1 cellular context compared by ENCODE assay signal in the genomic region with DNA sequence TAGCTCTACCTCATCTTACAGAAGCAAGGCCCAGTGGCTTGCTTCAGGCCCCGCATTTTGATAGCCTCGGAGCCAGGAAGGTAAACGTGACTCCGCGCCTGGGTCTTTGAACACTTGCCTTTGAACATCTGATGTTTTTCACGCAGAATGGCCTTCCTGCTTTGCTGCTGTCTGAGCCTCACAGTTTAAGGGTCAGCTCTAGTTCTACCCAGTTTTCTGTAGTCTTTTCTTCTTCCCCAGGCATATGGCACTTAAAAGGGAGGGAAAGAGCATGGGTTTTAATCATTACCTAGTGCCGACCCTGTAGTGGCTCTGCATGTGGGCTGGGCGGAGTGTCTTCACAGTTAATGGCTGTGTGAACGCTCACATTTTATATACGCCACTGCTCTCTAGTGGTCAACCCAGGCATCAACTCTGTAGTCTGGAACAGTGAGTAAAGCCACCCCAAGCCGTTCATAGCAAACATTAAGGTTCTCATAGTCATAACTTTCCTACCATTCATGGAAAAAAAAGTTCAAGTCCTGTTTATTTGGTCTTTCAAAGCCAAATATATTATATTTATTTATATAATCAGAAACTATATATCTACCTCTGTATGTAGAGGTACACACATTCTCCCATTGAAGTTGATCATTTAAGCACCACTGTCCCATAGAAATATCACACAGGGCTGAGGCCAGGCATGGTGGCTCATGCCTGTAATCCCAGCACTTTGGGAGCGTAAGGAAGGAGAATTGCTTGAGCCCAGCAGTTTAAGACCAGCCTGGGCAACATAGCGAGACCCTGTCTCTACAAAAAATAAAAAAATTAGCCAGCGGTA.
TF ChIP-seq lines count a peak whose summit lies in the region.

No MANE protein-coding gene starts in this region.

TF ChIP-seq in GM12878, 131 proteins besides CTCF, POLR2A, EP300 and RAD21 (continued from another document):
- no peak for TF ChIP-seq SUPT20H (IDR thresholded peaks at IDR 0.05; ENCODE audit: borderline replicate concordance, control insufficient read depth, low read depth, low read length)
- no peak for TF ChIP-seq CHD2 (IDR thresholded peaks at IDR 0.05; ENCODE audit: borderline replicate concordance, low read depth, low read length)
- TF ChIP-seq ZNF384 (IDR thresholded peaks at IDR 0.05; ENCODE audit: borderline replicate concordance, low read depth, low read length) = no peak
- no peak for TF ChIP-seq SIX5 (IDR thresholded peaks at IDR 0.05; ENCODE audit: low read depth, low read length, severe bottlenecking)
- TF ChIP-seq, protein P1, sequence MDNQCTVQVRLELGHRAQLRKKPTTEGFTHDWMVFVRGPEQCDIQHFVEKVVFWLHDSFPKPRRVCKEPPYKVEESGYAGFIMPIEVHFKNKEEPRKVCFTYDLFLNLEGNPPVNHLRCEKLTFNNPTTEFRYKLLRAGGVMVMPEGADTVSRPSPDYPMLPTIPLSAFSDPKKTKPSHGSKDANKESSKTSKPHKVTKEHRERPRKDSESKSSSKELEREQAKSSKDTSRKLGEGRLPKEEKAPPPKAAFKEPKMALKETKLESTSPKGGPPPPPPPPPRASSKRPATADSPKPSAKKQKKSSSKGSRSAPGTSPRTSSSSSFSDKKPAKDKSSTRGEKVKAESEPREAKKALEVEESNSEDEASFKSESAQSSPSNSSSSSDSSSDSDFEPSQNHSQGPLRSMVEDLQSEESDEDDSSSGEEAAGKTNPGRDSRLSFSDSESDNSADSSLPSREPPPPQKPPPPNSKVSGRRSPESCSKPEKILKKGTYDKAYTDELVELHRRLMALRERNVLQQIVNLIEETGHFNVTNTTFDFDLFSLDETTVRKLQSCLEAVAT (IDR thresholded peaks at IDR 0.05) = no peak
- TF ChIP-seq SMC3 (IDR thresholded peaks at IDR 0.05; ENCODE audit: borderline replicate concordance, low read length) = peak; percentile 91
- TF ChIP-seq, protein P2, sequence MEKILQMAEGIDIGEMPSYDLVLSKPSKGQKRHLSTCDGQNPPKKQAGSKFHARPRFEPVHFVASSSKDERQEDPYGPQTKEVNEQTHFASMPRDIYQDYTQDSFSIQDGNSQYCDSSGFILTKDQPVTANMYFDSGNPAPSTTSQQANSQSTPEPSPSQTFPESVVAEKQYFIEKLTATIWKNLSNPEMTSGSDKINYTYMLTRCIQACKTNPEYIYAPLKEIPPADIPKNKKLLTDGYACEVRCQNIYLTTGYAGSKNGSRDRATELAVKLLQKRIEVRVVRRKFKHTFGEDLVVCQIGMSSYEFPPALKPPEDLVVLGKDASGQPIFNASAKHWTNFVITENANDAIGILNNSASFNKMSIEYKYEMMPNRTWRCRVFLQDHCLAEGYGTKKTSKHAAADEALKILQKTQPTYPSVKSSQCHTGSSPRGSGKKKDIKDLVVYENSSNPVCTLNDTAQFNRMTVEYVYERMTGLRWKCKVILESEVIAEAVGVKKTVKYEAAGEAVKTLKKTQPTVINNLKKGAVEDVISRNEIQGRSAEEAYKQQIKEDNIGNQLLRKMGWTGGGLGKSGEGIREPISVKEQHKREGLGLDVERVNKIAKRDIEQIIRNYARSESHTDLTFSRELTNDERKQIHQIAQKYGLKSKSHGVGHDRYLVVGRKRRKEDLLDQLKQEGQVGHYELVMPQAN (conservative IDR thresholded peaks at IDR 0.05) = no peak
- TF ChIP-seq NRF1 (conservative IDR thresholded peaks at IDR 0.05; ENCODE audit: low read depth, low read length) = no peak
- peak; percentile 92 for TF ChIP-seq YY1 (IDR thresholded peaks at IDR 0.05; ENCODE audit: low read depth, low read length)
